In the genomic region with DNA sequence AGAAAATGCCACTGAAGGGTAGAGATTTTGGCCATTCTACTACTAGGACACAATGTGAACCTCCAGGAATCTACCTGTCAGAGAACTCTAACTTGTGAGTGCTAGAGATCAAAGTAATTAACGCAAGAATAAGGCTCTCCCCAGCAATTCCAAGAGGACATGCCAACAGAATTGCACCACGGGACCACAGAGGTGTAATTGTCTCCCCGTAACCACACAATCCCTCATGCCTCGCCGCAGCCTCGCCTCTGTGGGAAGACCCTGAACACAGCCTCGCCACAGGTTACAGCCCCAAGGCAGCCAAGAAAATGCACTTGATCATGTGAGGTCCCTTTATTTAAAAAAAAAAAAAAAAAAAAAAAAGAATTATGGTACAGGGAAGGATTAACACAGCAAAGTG, we compare ENCODE assay signal across 26 cellular contexts.
"Had no signal": no experiment of that assay in that cellular context is flagged by ENCODE, and none has a peak within 500 bp of the region (broad histone marks: within the 10 kb centered on the region; RNA-seq: fewer than 3 reads in every experiment).

No MANE protein-coding gene starts in this region.

- H3K36me3 ChIP-seq: adrenal gland, colonic mucosa had no signal

- ATAC-seq: activated CD4-positive, alpha-beta T cell treated with anti-CD3 and anti-CD28 coated beads for 36 hours; activated CD8-positive, alpha-beta memory T cell treated with anti-CD3 and anti-CD28 coated beads, Interleukin-2, amount 10 ng/mL, durations not matched to agents 7 days and 5 days; activated CD8-positive, alpha-beta T cell treated with anti-CD3 and anti-CD28 coated beads, Interleukin-2, amount 10 ng/mL, durations not matched to agents 7 days and 5 days; activated naive CD8-positive, alpha-beta T cell treated with anti-CD3 and anti-CD28 coated beads, Interleukin-2, amount 50 U/mL, for 24 hours; body of pancreas; gastroesophageal sphincter had no signal

- H3K27ac ChIP-seq: adrenal gland, body of pancreas, colonic mucosa, epithelial cell of prostate, esophagus squamous epithelium, gastroesophageal sphincter had no signal

- H3K4me3 ChIP-seq: adrenal gland, body of pancreas, colonic mucosa, esophagus squamous epithelium, gastroesophageal sphincter had no signal

- DNase-seq: activated CD4-positive, alpha-beta memory T cell treated with anti-CD3 and anti-CD28 coated beads for 36 hours; activated CD4-positive, alpha-beta T cell treated with anti-CD3 and anti-CD28 coated beads for 36 hours; activated CD4-positive, alpha-beta T cell treated with anti-CD3 and anti-CD28 coated beads, Interleukin-2, amount 10 ng/mL, durations not matched to agents 24 days and 14 days; activated CD4-positive, CD25-positive, alpha-beta regulatory T cell; activated CD4-positive, CD25-positive, alpha-beta regulatory T cell treated with anti-CD3 and anti-CD28 coated beads, Interleukin-2, amount 50 U/mL, for 72 hours; activated CD8-positive, alpha-beta memory T cell treated with anti-CD3 and anti-CD28 coated beads, Interleukin-2, amount 10 ng/mL, durations not matched to agents 7 days and 5 days; activated CD8-positive, alpha-beta memory T cell treated with anti-CD3 and anti-CD28 coated beads, Interleukin-2, amount 50 U/mL, for 4 hours; activated CD8-positive, alpha-beta T cell treated with anti-CD3 and anti-CD28 coated beads, Interleukin-2, amount 10 ng/mL, durations not matched to agents 7 days and 5 days; activated effector memory CD4-positive, alpha-beta T cell treated with anti-CD3 and anti-CD28 coated beads, Interleukin-2, amount 50 U/mL, for 16 hours; activated naive CD4-positive, alpha-beta T cell treated with anti-CD3 and anti-CD28 coated beads for 36 hours; activated naive CD8-positive, alpha-beta T cell treated with anti-CD3 and anti-CD28 coated beads for 36 hours; activated naive CD8-positive, alpha-beta T cell treated with anti-CD3 and anti-CD28 coated beads, Interleukin-2, amount 50 U/mL, for 24 hours; activated T-cell treated with anti-CD3 and anti-CD28 coated beads, Interleukin-2, amount 50 U/mL, for 1 hour; activated T-cell treated with anti-CD3 and anti-CD28 coated beads, Interleukin-2, amount 50 U/mL, for 48 hours; adrenal gland; aorta; body of pancreas; central memory CD4-positive, alpha-beta T cell; cerebellar nuclear complex; colonic mucosa; effector CD8-positive, alpha-beta T cell; esophagus squamous epithelium; foreskin melanocyte; T-helper 2 cell had no signal

- H3K4me1 ChIP-seq: adrenal gland, colonic mucosa had no signal

- H3K27me3 ChIP-seq: adrenal gland, body of pancreas, colonic mucosa, esophagus squamous epithelium, gastroesophageal sphincter had no signal

- H3K9me3 ChIP-seq: adrenal gland, body of pancreas, colonic mucosa, esophagus squamous epithelium had no signal
